ENCODE assay signal across 8 cellular contexts in the genomic region with DNA sequence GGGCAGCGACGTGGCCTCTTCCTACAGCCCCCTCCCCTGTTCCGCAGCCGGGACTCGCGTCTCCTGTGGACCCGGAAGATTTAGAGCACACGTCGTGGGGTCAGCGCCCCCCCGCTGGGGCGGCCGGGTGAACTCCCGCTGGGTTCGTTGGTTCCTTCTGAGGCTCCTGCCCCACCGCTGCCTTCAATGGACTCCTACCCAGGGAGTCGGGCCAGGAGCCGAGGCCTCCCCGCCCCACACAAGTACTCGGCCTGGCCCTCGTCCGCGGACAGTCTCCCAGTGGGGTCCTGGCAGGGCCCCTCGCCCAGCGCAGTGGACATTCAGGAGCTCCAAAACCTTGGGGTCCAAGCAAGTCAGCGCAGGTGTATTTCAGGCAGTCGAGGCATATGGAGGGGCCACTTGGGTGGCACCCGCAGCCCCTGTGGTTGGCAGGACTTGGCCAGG. TPM values are rescaled to one million over a fixed set of nuclear protein-coding genes. Genes with fewer than 3 reads are reported as not detected.
DNase-seq lines count a peak whose midpoint lies in the region; ATAC-seq and TF ChIP-seq lines count a peak whose summit lies in the region.

No MANE protein-coding gene starts in this region.

- H3K27me3 ChIP-seq in Peyer's patch (peaks cover 0 to 20% of the 10 kb centered on the region in 2 donors), neuron (ENCODE audit: insufficient read depth, low read length) (no peaks in the 10 kb centered on the region)

- H3K4me3 ChIP-seq in Peyer's patch, result peak overlapping the region; percentile 19 to 59 (median 52)
- H3K4me3 ChIP-seq in epithelial cell of proximal tubule (ENCODE audit: low read depth, low read length), result peak overlapping the region; percentile 53
- H3K4me3 ChIP-seq in neuron (ENCODE audit: low read length), result peak overlapping the region; percentile 93

- no peaks in the 10 kb centered on the region for H3K36me3 ChIP-seq in Peyer's patch
- H3K36me3 ChIP-seq in neuron (ENCODE audit: insufficient read depth, low read length), result no peaks in the 10 kb centered on the region

- no peak for ATAC-seq in GM18520 (IDR thresholded peaks at IDR 0.05; ENCODE audit: unreplicated experiment)
- ATAC-seq in HG02759 (IDR thresholded peaks at IDR 0.05; ENCODE audit: unreplicated experiment), result no peak

- peak overlapping the region in 2 of 4 donors; percentile 44 to 65 for H3K27ac ChIP-seq in Peyer's patch

- peaks cover 0 to 48% (median 22%) of the 10 kb centered on the region in 4 donors for H3K4me1 ChIP-seq in Peyer's patch
- peaks cover 23% of the 10 kb centered on the region for H3K4me1 ChIP-seq in neuron (ENCODE audit: insufficient read depth, low read length)

- H3K9me3 ChIP-seq in Peyer's patch (no peaks in the 10 kb centered on the region), neuron (ENCODE audit: low read length) (no peaks in the 10 kb centered on the region)

- DNase-seq in GM03348 (ENCODE audit: low spot score) (peak; percentile 59), Peyer's patch (no peak), epithelial cell of proximal tubule (ENCODE audit: low read depth) (no peak), Ammon's horn (ENCODE audit: low spot score) (no peak), HT-29 (ENCODE audit: low spot score) (no peak)

- TF ChIP-seq CTCF in Peyer's patch (IDR thresholded peaks at IDR 0.05), result no peak
- TF ChIP-seq CTCF in epithelial cell of proximal tubule (conservative IDR thresholded peaks at IDR 0.05; ENCODE audit: low read depth, low read length), result no peak

- no peak for TF ChIP-seq POLR2A in Peyer's patch (IDR thresholded peaks at IDR 0.05)

- no peak overlapping the region for H2AFZ ChIP-seq in neuron (ENCODE audit: low read depth, low read length)

RNA-seq across cellular contexts. Expression of gene MMP17, which starts 1.2 kb away (rescaled TPM):
- total RNA-seq in Peyer's patch, result 10 to 100 TPM in 1 of 4 donors, 1 to 10 TPM in 2, not detected in 1; 4.0 to 32.2 (median 5.3) TPM
- 0.69 and 3.6 TPM in 2 replicates for total RNA-seq in epithelial cell of proximal tubule
- total RNA-seq in HT-29 (2014; rRNA removed; shearing (Covaris generic)), result not detected in 2 replicates
